ENCODE assay signal across 13 cellular contexts in the genomic region with DNA sequence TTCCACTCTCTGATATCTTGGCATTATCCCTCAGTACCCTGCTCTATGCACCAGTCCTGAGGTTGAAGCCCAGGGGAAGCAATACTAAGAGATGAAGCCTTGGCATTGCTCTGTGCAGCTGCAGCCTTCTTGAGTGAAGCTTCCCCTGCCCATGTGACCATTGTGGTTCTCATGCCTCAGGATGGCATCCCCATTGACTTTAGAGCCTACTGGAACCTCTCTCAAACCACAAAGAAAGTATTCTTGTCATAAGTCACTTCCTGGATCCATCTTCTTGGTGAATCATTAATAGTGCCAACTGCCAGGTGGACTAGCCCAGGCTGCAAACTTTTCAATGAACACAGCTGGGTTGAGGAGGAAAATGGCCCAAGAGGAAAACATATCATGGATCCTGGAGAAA.
A peak's percentile ranks its signal among the peaks of the same experiment; 100 is the strongest.
DNase-seq lines count a peak whose midpoint lies in the region; ATAC-seq and TF ChIP-seq lines count a peak whose summit lies in the region.
"Had no signal": no experiment of that assay in that cellular context is flagged by ENCODE, and none has a peak within 500 bp of the region (broad histone marks: within the 10 kb centered on the region; RNA-seq: fewer than 3 reads in every experiment).

No MANE protein-coding gene starts in this region.

- H3K9me3 ChIP-seq in mammary epithelial cell (replicated peaks; ENCODE audit: insufficient read depth, low read length) (no peaks in the 10 kb centered on the region), Peyer's patch (no peaks in the 10 kb centered on the region)
- H3K9me3 ChIP-seq: neutrophil had no signal

- H3K27me3 ChIP-seq in mammary epithelial cell (ENCODE audit: insufficient read depth, low read length), result no peaks in the 10 kb centered on the region
- no peaks in the 10 kb centered on the region for H3K27me3 ChIP-seq in Peyer's patch
- H3K27me3 ChIP-seq: neutrophil had no signal

- H4K20me1 ChIP-seq in mammary epithelial cell (ENCODE audit: insufficient read depth, low read length), result no peaks in the 10 kb centered on the region

- H3K4me3 ChIP-seq in mammary epithelial cell (replicated peaks in 1 of 3; ENCODE audit: insufficient read depth in 1 of 3, low read depth in 2 of 3, low read length in 3 of 3) (no peak overlapping the region), Peyer's patch (no peak overlapping the region)
- H3K4me3 ChIP-seq: SK-N-MC had no signal

- no TSS peak for BruUV-seq in mammary epithelial cell (replicated peaks; lab: Mats Ljungman, UMichigan)

- no peak overlapping the region for H3K27ac ChIP-seq in mammary epithelial cell (ENCODE audit: insufficient read depth, low read depth, low read length)
- no peak overlapping the region for H3K27ac ChIP-seq in Peyer's patch
- H3K27ac ChIP-seq: neutrophil, SK-N-MC had no signal

- no peaks in the 10 kb centered on the region for H3K79me2 ChIP-seq in mammary epithelial cell (ENCODE audit: insufficient read depth, low read length)

- in situ Hi-C loops in mammary epithelial cell (cut with MboI; ENCODE audit: low sequenced_read_pairs in 2 of 2), result no loop called here

- dilution Hi-C loops in mammary epithelial cell (cut with HindIII; ENCODE audit: low sequenced_read_pairs), result no loop called here

- peak overlapping the region; percentile 3 for H3K4me2 ChIP-seq in mammary epithelial cell (ENCODE audit: insufficient read depth, low read depth, low read length)

- DNase-seq in Daoy (ENCODE audit: low read depth) (peak; percentile 69), HS-27A (ENCODE audit: low read depth) (peak; percentile 17), mammary epithelial cell (peak; percentile 89), Right ventricle myocardium superior (no peak), Peyer's patch (no peak), DMS 273 treated with DMSO at 0.1 percent for 48 hours (lab: John Stamatoyannopoulos, UW) (no peak), NCI-H1694 treated with DMSO at 0.1 percent for 48 hours (lab: John Stamatoyannopoulos, UW) (no peak)
- DNase-seq: activated CD8-positive, alpha-beta memory T cell treated with anti-CD3 and anti-CD28 coated beads, Interleukin-2, amount 50 U/mL, for 48 hours; GOT3; NCI-H1436 had no signal

- intact Hi-C loops in mammary epithelial cell (cut with micrococcal nuclease), result no loop called here
- intact Hi-C loops in Right ventricle myocardium superior (cut with DNase I), result no loop called here

- ATAC-seq in GM21576 (IDR thresholded peaks at IDR 0.05; ENCODE audit: unreplicated experiment), result peak; percentile 78
- ATAC-seq in Right ventricle myocardium superior (ENCODE audit: poor library complexity), result no peak

- H3K4me1 ChIP-seq in mammary epithelial cell (ENCODE audit: insufficient read depth, low read length), result peaks cover 19% of the 10 kb centered on the region
- no peaks in the 10 kb centered on the region for H3K4me1 ChIP-seq in Peyer's patch

- TF ChIP-seq CTCF in mammary epithelial cell (conservative IDR thresholded peaks at IDR 0.05 in 1 of 2, IDR thresholded peaks at IDR 0.05 in 1 of 2; ENCODE audit: extremely low read depth in 1 of 2, insufficient read depth in 1 of 2, low read depth in 1 of 2, low read length in 2 of 2), result no peak
- no peak for TF ChIP-seq CTCF in Peyer's patch (IDR thresholded peaks at IDR 0.05)

- CTCF ChIA-PET in mammary epithelial cell (lab: Charles Lee; ENCODE audit: low non-redundant PET), result no interaction called here

- H3K36me3 ChIP-seq in mammary epithelial cell (ENCODE audit: insufficient read depth, low read length) (no peaks in the 10 kb centered on the region), Peyer's patch (no peaks in the 10 kb centered on the region)
- H3K36me3 ChIP-seq: neutrophil had no signal

- H3K9ac ChIP-seq in mammary epithelial cell (ENCODE audit: insufficient read depth, low read length), result no peak overlapping the region

- no peak for TF ChIP-seq POLR2A in Peyer's patch (IDR thresholded peaks at IDR 0.05)

- peak overlapping the region; percentile 54 for H2AFZ ChIP-seq in mammary epithelial cell (ENCODE audit: low read depth, low read length)

Comparison
In these comparisons a context has a peak if more than half of its experiments do, and no peak if none do; other contexts are left out.
1. DNase-seq: peak in Daoy (single experiment), HS-27A (single experiment) and mammary epithelial cell (single experiment); none in Right ventricle myocardium superior (single experiment), Peyer's patch (0 of 3), DMS 273 treated with DMSO at 0.1 percent for 48 hours (single experiment) and NCI-H1694 treated with DMSO at 0.1 percent for 48 hours (single experiment).